1 cellular context compared by ENCODE assay signal in genomic region chr2:68747413-68747812, GRCh38.
TF ChIP-seq lines count a peak whose summit lies in the region.

No MANE protein-coding gene starts in this region.

TF ChIP-seq in SK-N-SH, 30 proteins besides CTCF, POLR2A, EP300 and RAD21 (continued from another document):
- TF ChIP-seq, protein P1, sequence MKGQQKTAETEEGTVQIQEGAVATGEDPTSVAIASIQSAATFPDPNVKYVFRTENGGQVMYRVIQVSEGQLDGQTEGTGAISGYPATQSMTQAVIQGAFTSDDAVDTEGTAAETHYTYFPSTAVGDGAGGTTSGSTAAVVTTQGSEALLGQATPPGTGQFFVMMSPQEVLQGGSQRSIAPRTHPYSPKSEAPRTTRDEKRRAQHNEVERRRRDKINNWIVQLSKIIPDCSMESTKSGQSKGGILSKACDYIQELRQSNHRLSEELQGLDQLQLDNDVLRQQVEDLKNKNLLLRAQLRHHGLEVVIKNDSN (IDR thresholded peaks at IDR 0.05; ENCODE audit: borderline replicate concordance, low read depth): no peak
- no peak for TF ChIP-seq TEAD4 (IDR thresholded peaks at IDR 0.05; ENCODE audit: borderline replicate concordance, insufficient read depth)
- no peak for TF ChIP-seq RFX5 (IDR thresholded peaks at IDR 0.05; ENCODE audit: low read length)
- no peak for TF ChIP-seq MXI1 (IDR thresholded peaks at IDR 0.05; ENCODE audit: low read depth, low read length)
- no peak for TF ChIP-seq JUND (IDR thresholded peaks at IDR 0.05)
- no peak for TF ChIP-seq ELF1 (IDR thresholded peaks at IDR 0.05)
- no peak for TF ChIP-seq MEF2A (IDR thresholded peaks at IDR 0.05; ENCODE audit: borderline replicate concordance, low read depth)
- TF ChIP-seq RXRA (IDR thresholded peaks at IDR 0.05; ENCODE audit: borderline replicate concordance, low read depth): no peak
- TF ChIP-seq NFIC (IDR thresholded peaks at IDR 0.05; ENCODE audit: borderline replicate concordance): no peak
- no peak for TF ChIP-seq FOSL2 (IDR thresholded peaks at IDR 0.05; ENCODE audit: borderline replicate concordance, low read depth)
